8 cellular contexts compared by ENCODE assay signal in genomic region chr1:150621497-150622113, GRCh38. TPM values are rescaled to one million over a fixed set of nuclear protein-coding genes. Genes with fewer than 3 reads are reported as not detected.
DNase-seq lines count a peak whose midpoint lies in the region; ATAC-seq and TF ChIP-seq lines count a peak whose summit lies in the region.

No MANE protein-coding gene starts in this region.

- no peak overlapping the region for H3K4me3 ChIP-seq in BLaER1 treated with 17β-estradiol and CSF1 and Interleukin-3, amounts not matched to agents 10 nM and 100 nM

- peaks cover 52% of the 10 kb centered on the region for H3K36me3 Mint-ChIP-seq in T-cell
- peaks cover 78% of the 10 kb centered on the region for H3K36me3 Mint-ChIP-seq in brain

- H3K4me2 ChIP-seq in BLaER1 treated with 17β-estradiol and CSF1 and Interleukin-3, amounts not matched to agents 10 nM and 100 nM, result peak overlapping the region in 4 of 11 experiments; percentile 46 to 70 (median 58); a peak in 8 of 22 replicates

- intact Hi-C loops in left colon (cut with DNase I, micrococcal nuclease), result loop anchor here (5.0 to 10.0 kb wide), 2 partner anchors 59 to 67 kb away; no protein-coding TSS in a partner anchor

- ATAC-seq in T-cell (replicated peaks in 1 of 4), result peak; percentile 73 to 84 (median 78)
- ATAC-seq in left colon, result peak; percentile 34

- peak overlapping the region in 8 of 11 experiments; percentile 11 to 48 (median 37); a peak in 10 of 22 replicates for H3K9ac ChIP-seq in BLaER1 treated with 17β-estradiol and CSF1 and Interleukin-3, amounts not matched to agents 10 nM and 100 nM

- H3K9me3 ChIP-seq in BLaER1 treated with 17β-estradiol and CSF1 and Interleukin-3, amounts not matched to agents 10 nM and 100 nM (replicated peaks in 1 of 11), result no peaks in the 10 kb centered on the region

- peaks cover 0 to 4% (median 0%) of the 10 kb centered on the region in 11 experiments; a peak in 1 of 22 replicates for H4K20me1 ChIP-seq in BLaER1 treated with 17β-estradiol and CSF1 and Interleukin-3, amounts not matched to agents 10 nM and 100 nM

- H3K27me3 ChIP-seq in BLaER1 treated with 17β-estradiol and CSF1 and Interleukin-3, amounts not matched to agents 10 nM and 100 nM, result no peaks in the 10 kb centered on the region

- H3K27ac Mint-ChIP-seq in T-cell (peak overlapping the region; percentile 86 to 92), brain (peak overlapping the region in 3 of 5 experiments; percentile 29 to 80 (median 64))

- no peaks in the 10 kb centered on the region for H3K9me3 Mint-ChIP-seq in T-cell
- H3K9me3 Mint-ChIP-seq in brain, result no peaks in the 10 kb centered on the region

- H3K27me3 Mint-ChIP-seq in T-cell (no peaks in the 10 kb centered on the region), brain (no peaks in the 10 kb centered on the region)

- H3K4me1 Mint-ChIP-seq in T-cell, result peaks cover 34 to 60% (median 60%) of the 10 kb centered on the region in 3 donors
- H3K4me1 Mint-ChIP-seq in brain, result peaks cover 39% of the 10 kb centered on the region

- H3K4me3 Mint-ChIP-seq in T-cell (peak overlapping the region in 2 of 3 donors; percentile 17 to 34), brain (peak overlapping the region in 1 of 5 experiments; percentile 24)

- H3K36me3 ChIP-seq in BLaER1 treated with 17β-estradiol and CSF1 and Interleukin-3, amounts not matched to agents 10 nM and 100 nM, result peaks cover 50 to 99% (median 96%) of the 10 kb centered on the region in 11 experiments

- CTCF ChIA-PET in T-cell (lab: Charles Lee), result interaction anchor here (0.5 to 4.9 kb wide), 8 partner anchors 10 to 689 kb away, joined by 3 to 106 read pairs (median 4); partner anchors contain the start of gene MCL1 (in 1 of the 2)

- TF ChIP-seq CTCF in brain (conservative IDR thresholded peaks at IDR 0.05), result peak; percentile 70 to 71

- DNase-seq in HCEC 1CT (peak; percentile 63), T-cell (peak; percentile 22 to 71 (median 60)), left colon (peak in 1 of 2 donors; percentile 60), SW 1271 (lab: John Stamatoyannopoulos, UW) (no peak), NCI-H128 (lab: John Stamatoyannopoulos, UW; ENCODE audit: unreplicated experiment) (no peak)
- peak in 2 of 3 experiments; percentile 33 to 48 for DNase-seq in stimulated activated CD4-positive, alpha-beta T cell treated with anti-CD3 and anti-CD28 coated beads, TNF-alpha, amount 100 ng/mL, for 4 hours (ENCODE audit: low read depth in 3 of 3)

- POLR2A ChIA-PET in T-cell (lab: Charles Lee), result interaction anchor here (0.5 to 1.8 kb wide), 7 partner anchors 12 to 61 kb away, joined by 3 to 10 read pairs (median 4); no protein-coding TSS in a partner anchor

- H3K27ac ChIP-seq in BLaER1 treated with 17β-estradiol and CSF1 and Interleukin-3, amounts not matched to agents 10 nM and 100 nM, result peak overlapping the region in 9 of 11 experiments; percentile 5 to 62 (median 31); a peak in 13 of 22 replicates

- peaks cover 0 to 87% (median 35%) of the 10 kb centered on the region in 10 experiments; a peak in 13 of 20 replicates for H3K4me1 ChIP-seq in BLaER1 treated with 17β-estradiol and CSF1 and Interleukin-3, amounts not matched to agents 10 nM and 100 nM

RNA-seq across cellular contexts. Expression of gene ENSA, which starts 7.8 kb away (rescaled TPM):
- total RNA-seq in T-cell (100 to 1,000 TPM; 108 to 158 (median 110) TPM), left colon (100 to 1,000 TPM; 175 to 222 TPM)
- 332 TPM for polyA plus RNA-seq in brain (ENCODE audit: insufficient read depth, low read depth, low replicate concordance)

RNA-seq across cellular contexts. Expression of gene MCL1, which starts 42.2 kb away (rescaled TPM):
- total RNA-seq in T-cell (100 to 1,000 TPM; 478 to 731 (median 517) TPM), left colon (100 to 1,000 TPM; 263 TPM)
- 95.9 TPM for polyA plus RNA-seq in brain (ENCODE audit: insufficient read depth, low read depth, low replicate concordance)

Comparison
In these comparisons a context has a peak if more than half of its experiments do, and no peak if none do; other contexts are left out.
1. DNase-seq: peak in HCEC 1CT (single experiment), T-cell (34 of 34) and stimulated activated CD4-positive, alpha-beta T cell treated with anti-CD3 and anti-CD28 coated beads, TNF-alpha, amount 100 ng/mL, for 4 hours (2 of 3); none in SW 1271 (0 of 2) and NCI-H128 (single experiment).